Comparison of ENCODE assay signal across 18 cellular contexts in genomic region chr18:4748975-4749374, GRCh38.
"Had no signal": no experiment of that assay in that cellular context is flagged by ENCODE, and none has a peak within 500 bp of the region (broad histone marks: within the 10 kb centered on the region; RNA-seq: fewer than 3 reads in every experiment).

No MANE protein-coding gene starts in this region.

- H3K36me3 ChIP-seq: neutrophil, right atrium auricular region had no signal

- H3K4me1 ChIP-seq: foreskin keratinocyte, right atrium auricular region had no signal

- H3K4me3 ChIP-seq: coronary artery, hepatocyte, right atrium auricular region had no signal

- DNase-seq: effector CD4-positive, alpha-beta T cell; endodermal cell; erythroblast; foreskin keratinocyte; head of caudate nucleus; kidney glomerular epithelial cell; mammary epithelial cell; naive thymus-derived CD4-positive, alpha-beta T cell; small intestine; stimulated activated CD4-positive, alpha-beta T cell treated with anti-CD3 and anti-CD28 coated beads, Interleukin-12 subunit alpha, Interleukin-12 subunit beta, amount 100 ng/mL, for 4 hours; stimulated activated CD4-positive, alpha-beta T cell treated with anti-CD3 and anti-CD28 coated beads, Interleukin-2, amount 100 ng/mL, for 48 hours; stimulated activated naive CD4-positive, alpha-beta T cell treated with Interleukin-2 at 50 U/mL for 16 hours; trophoblast cell had no signal

- FAIRE-seq: endothelial cell of umbilical vein, small intestine had no signal

- H3K27ac ChIP-seq: coronary artery, foreskin keratinocyte, hepatocyte, neutrophil, right atrium auricular region had no signal

- H3K9me3 ChIP-seq: neutrophil had no signal

- H3K27me3 ChIP-seq: foreskin keratinocyte, hepatocyte, neutrophil, right atrium auricular region had no signal
